In genomic region chr5:68260455-68260854, GRCh38 we compare ENCODE assay signal across 14 cellular contexts. TPM values are rescaled to one million over a fixed set of nuclear protein-coding genes. Genes with fewer than 3 reads are reported as not detected.
A peak's percentile ranks its signal among the peaks of the same experiment; 100 is the strongest.
DNase-seq lines count a peak whose midpoint lies in the region; ATAC-seq, FAIRE-seq and TF ChIP-seq lines count a peak whose summit lies in the region.
"Had no signal": no experiment of that assay in that cellular context is flagged by ENCODE, and none has a peak within 500 bp of the region (broad histone marks: within the 10 kb centered on the region; RNA-seq: fewer than 3 reads in every experiment).

No MANE protein-coding gene starts in this region.

- TF ChIP-seq EP300 in gastroesophageal sphincter (IDR thresholded peaks at IDR 0.05) = no peak

- H3K27ac Mint-ChIP-seq in activated naive CD4-positive, alpha-beta T cell treated with anti-CD3 and anti-CD28 coated beads, Interleukin-2, amount 10 ng/mL, durations not matched to agents 7 days and 5 days = peak overlapping the region; percentile 53
- peak overlapping the region; percentile 50 for H3K27ac Mint-ChIP-seq in T-helper 2 cell treated with Interferon-gamma antibody and Interleukin-4, amounts not matched to agents 5 μg/mL and 100 μg/mL, for 36 hours
- H3K27ac Mint-ChIP-seq in stimulated activated naive CD8-positive, alpha-beta T cell treated with anti-CD3 and anti-CD28 coated beads, Interleukin-15, amount 100 ng/mL, for 72 hours = peak overlapping the region; percentile 54 to 57
- H3K27ac Mint-ChIP-seq: dendritic cell treated with granulocyte-macrophage colony-stimulating factor and Interleukin-4, amounts not matched to agents 40 ng/mL and 50 ng/mL, for 4 days had no signal

- no peak for FAIRE-seq in GM19239 (lab: Jason Lieb, UNC)

- H3K4me1 Mint-ChIP-seq in activated naive CD4-positive, alpha-beta T cell treated with anti-CD3 and anti-CD28 coated beads, Interleukin-2, amount 10 ng/mL, durations not matched to agents 7 days and 5 days = peaks cover 68% of the 10 kb centered on the region
- peaks cover 63% of the 10 kb centered on the region for H3K4me1 Mint-ChIP-seq in T-helper 2 cell treated with Interferon-gamma antibody and Interleukin-4, amounts not matched to agents 5 μg/mL and 100 μg/mL, for 36 hours (ENCODE audit: low read depth)
- peaks cover 75% of the 10 kb centered on the region for H3K4me1 Mint-ChIP-seq in stimulated activated naive CD8-positive, alpha-beta T cell treated with anti-CD3 and anti-CD28 coated beads, Interleukin-15, amount 100 ng/mL, for 72 hours

- H3K27ac ChIP-seq in gastroesophageal sphincter = peak overlapping the region; percentile 69 to 78 (median 74)
- H3K27ac ChIP-seq: ovary had no signal

- CTCF ChIA-PET in activated naive CD4-positive, alpha-beta T cell treated with anti-CD3 and anti-CD28 coated beads, Interleukin-2, amount 10 ng/mL, durations not matched to agents 7 days and 5 days (lab: Charles Lee) = interaction anchor here (1.4 kb wide), 1 partner anchor 11 kb away, joined by 4 read pairs; no protein-coding TSS in a partner anchor

- H3K36me3 Mint-ChIP-seq in activated naive CD4-positive, alpha-beta T cell treated with anti-CD3 and anti-CD28 coated beads, Interleukin-2, amount 10 ng/mL, durations not matched to agents 7 days and 5 days = peaks cover 17% of the 10 kb centered on the region
- peaks cover 14% of the 10 kb centered on the region for H3K36me3 Mint-ChIP-seq in T-helper 2 cell treated with Interferon-gamma antibody and Interleukin-4, amounts not matched to agents 5 μg/mL and 100 μg/mL, for 36 hours (ENCODE audit: low read depth)

- no peaks in the 10 kb centered on the region for H3K9me3 ChIP-seq in gastroesophageal sphincter
- H3K9me3 ChIP-seq: ovary, vagina had no signal

- TF ChIP-seq POLR2A in gastroesophageal sphincter (IDR thresholded peaks at IDR 0.05) = no peak

- no peaks in the 10 kb centered on the region for H3K9me3 Mint-ChIP-seq in activated naive CD4-positive, alpha-beta T cell treated with anti-CD3 and anti-CD28 coated beads, Interleukin-2, amount 10 ng/mL, durations not matched to agents 7 days and 5 days
- H3K9me3 Mint-ChIP-seq in T-helper 2 cell treated with Interferon-gamma antibody and Interleukin-4, amounts not matched to agents 5 μg/mL and 100 μg/mL, for 36 hours = no peaks in the 10 kb centered on the region
- no peaks in the 10 kb centered on the region for H3K9me3 Mint-ChIP-seq in stimulated activated naive CD8-positive, alpha-beta T cell treated with anti-CD3 and anti-CD28 coated beads, Interleukin-15, amount 100 ng/mL, for 72 hours
- H3K9me3 Mint-ChIP-seq: dendritic cell treated with granulocyte-macrophage colony-stimulating factor and Interleukin-4, amounts not matched to agents 40 ng/mL and 50 ng/mL, for 4 days had no signal

- no peaks in the 10 kb centered on the region for H3K27me3 Mint-ChIP-seq in activated naive CD4-positive, alpha-beta T cell treated with anti-CD3 and anti-CD28 coated beads, Interleukin-2, amount 10 ng/mL, durations not matched to agents 7 days and 5 days
- H3K27me3 Mint-ChIP-seq in T-helper 2 cell treated with Interferon-gamma antibody and Interleukin-4, amounts not matched to agents 5 μg/mL and 100 μg/mL, for 36 hours (ENCODE audit: low read depth) = no peaks in the 10 kb centered on the region
- H3K27me3 Mint-ChIP-seq in stimulated activated naive CD8-positive, alpha-beta T cell treated with anti-CD3 and anti-CD28 coated beads, Interleukin-15, amount 100 ng/mL, for 72 hours = no peaks in the 10 kb centered on the region
- H3K27me3 Mint-ChIP-seq: dendritic cell treated with granulocyte-macrophage colony-stimulating factor and Interleukin-4, amounts not matched to agents 40 ng/mL and 50 ng/mL, for 4 days had no signal

- WGBS in gastroesophageal sphincter (ENCODE audit: low coverage in 1 of 2), 2 donors = 51 to 73% methylated on average over 3 of the region's 3 CpGs

- no peaks in the 10 kb centered on the region for H3K36me3 ChIP-seq in gastroesophageal sphincter
- H3K36me3 ChIP-seq: ovary, vagina had no signal

- DNase-seq in activated naive CD4-positive, alpha-beta T cell treated with anti-CD3 and anti-CD28 coated beads, Interleukin-2, amount 10 ng/mL, durations not matched to agents 7 days and 5 days = no peak
- no peak for DNase-seq in activated naive CD4-positive, alpha-beta T cell (lab: John Stamatoyannopoulos, UW)
- DNase-seq in T-helper 2 cell treated with Interferon-gamma antibody and Interleukin-4, amounts not matched to agents 5 μg/mL and 100 μg/mL, for 36 hours (ENCODE audit: low spot score) = no peak
- DNase-seq in stimulated activated naive CD8-positive, alpha-beta T cell treated with anti-CD3 and anti-CD28 coated beads, Interleukin-15, amount 100 ng/mL, for 72 hours = no peak
- DNase-seq in effector CD4-positive, alpha-beta T cell = no peak
- DNase-seq in dedifferentiated amniotic fluid mesenchymal stem cell (ENCODE audit: extremely low spot score) (no peak), GM19239 (ENCODE audit: insufficient read length, low spot score) (no peak)
- DNase-seq: NCI-H1417, NCI-H510A, ovary had no signal

- no peak overlapping the region for H3K4me3 ChIP-seq in gastroesophageal sphincter
- H3K4me3 ChIP-seq: ovary, vagina had no signal

- peaks cover 60 to 92% (median 60%) of the 10 kb centered on the region in 3 donors for H3K4me1 ChIP-seq in gastroesophageal sphincter

- ATAC-seq in gastroesophageal sphincter = no peak
- ATAC-seq in stimulated activated naive CD8-positive, alpha-beta T cell treated with anti-CD3 and anti-CD28 coated beads, Interleukin-15, amount 100 ng/mL, for 72 hours = peak; percentile 90
- ATAC-seq: Panc1 had no signal

- no peak overlapping the region for H3K4me3 Mint-ChIP-seq in activated naive CD4-positive, alpha-beta T cell treated with anti-CD3 and anti-CD28 coated beads, Interleukin-2, amount 10 ng/mL, durations not matched to agents 7 days and 5 days
- no peak overlapping the region for H3K4me3 Mint-ChIP-seq in T-helper 2 cell treated with Interferon-gamma antibody and Interleukin-4, amounts not matched to agents 5 μg/mL and 100 μg/mL, for 36 hours
- H3K4me3 Mint-ChIP-seq in stimulated activated naive CD8-positive, alpha-beta T cell treated with anti-CD3 and anti-CD28 coated beads, Interleukin-15, amount 100 ng/mL, for 72 hours = no peak overlapping the region
- H3K4me3 Mint-ChIP-seq: dendritic cell treated with granulocyte-macrophage colony-stimulating factor and Interleukin-4, amounts not matched to agents 40 ng/mL and 50 ng/mL, for 4 days had no signal

- TF ChIP-seq CTCF in gastroesophageal sphincter (IDR thresholded peaks at IDR 0.05) = no peak

- H3K27me3 ChIP-seq in gastroesophageal sphincter = no peaks in the 10 kb centered on the region
- H3K27me3 ChIP-seq: ovary, vagina had no signal

RNA-seq across cellular contexts. Expression of gene PIK3R1, which starts 44.9 kb away (rescaled TPM):
- total RNA-seq in gastroesophageal sphincter = 100 to 1,000 TPM; 188 to 403 (median 312) TPM
